Comparison of ENCODE assay signal across 1 cellular context in genomic region chr1:31422505-31423319, GRCh38.
TF ChIP-seq lines count a peak whose summit lies in the region.

No MANE protein-coding gene starts in this region.

TF ChIP-seq in GM23338, 12 proteins besides CTCF, POLR2A, EP300 and RAD21 (continued from another document):
- TF ChIP-seq, protein P1, sequence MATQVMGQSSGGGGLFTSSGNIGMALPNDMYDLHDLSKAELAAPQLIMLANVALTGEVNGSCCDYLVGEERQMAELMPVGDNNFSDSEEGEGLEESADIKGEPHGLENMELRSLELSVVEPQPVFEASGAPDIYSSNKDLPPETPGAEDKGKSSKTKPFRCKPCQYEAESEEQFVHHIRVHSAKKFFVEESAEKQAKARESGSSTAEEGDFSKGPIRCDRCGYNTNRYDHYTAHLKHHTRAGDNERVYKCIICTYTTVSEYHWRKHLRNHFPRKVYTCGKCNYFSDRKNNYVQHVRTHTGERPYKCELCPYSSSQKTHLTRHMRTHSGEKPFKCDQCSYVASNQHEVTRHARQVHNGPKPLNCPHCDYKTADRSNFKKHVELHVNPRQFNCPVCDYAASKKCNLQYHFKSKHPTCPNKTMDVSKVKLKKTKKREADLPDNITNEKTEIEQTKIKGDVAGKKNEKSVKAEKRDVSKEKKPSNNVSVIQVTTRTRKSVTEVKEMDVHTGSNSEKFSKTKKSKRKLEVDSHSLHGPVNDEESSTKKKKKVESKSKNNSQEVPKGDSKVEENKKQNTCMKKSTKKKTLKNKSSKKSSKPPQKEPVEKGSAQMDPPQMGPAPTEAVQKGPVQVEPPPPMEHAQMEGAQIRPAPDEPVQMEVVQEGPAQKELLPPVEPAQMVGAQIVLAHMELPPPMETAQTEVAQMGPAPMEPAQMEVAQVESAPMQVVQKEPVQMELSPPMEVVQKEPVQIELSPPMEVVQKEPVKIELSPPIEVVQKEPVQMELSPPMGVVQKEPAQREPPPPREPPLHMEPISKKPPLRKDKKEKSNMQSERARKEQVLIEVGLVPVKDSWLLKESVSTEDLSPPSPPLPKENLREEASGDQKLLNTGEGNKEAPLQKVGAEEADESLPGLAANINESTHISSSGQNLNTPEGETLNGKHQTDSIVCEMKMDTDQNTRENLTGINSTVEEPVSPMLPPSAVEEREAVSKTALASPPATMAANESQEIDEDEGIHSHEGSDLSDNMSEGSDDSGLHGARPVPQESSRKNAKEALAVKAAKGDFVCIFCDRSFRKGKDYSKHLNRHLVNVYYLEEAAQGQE (IDR thresholded peaks at IDR 0.05; ENCODE audit: unreplicated experiment): no peak
- TF ChIP-seq STAT1 (IDR thresholded peaks at IDR 0.05; ENCODE audit: unreplicated experiment) (no peak), EZH2 (IDR thresholded peaks at IDR 0.05; ENCODE audit: low read depth, unreplicated experiment) (no peak), POLR2AphosphoS5 (IDR thresholded peaks at IDR 0.05; ENCODE audit: low read depth) (no peak), CREB1 (CRISPR knock-in tag; IDR thresholded peaks at IDR 0.05; ENCODE audit: low read depth) (no peak), ZNF114 (CRISPR knock-in tag; IDR thresholded peaks at IDR 0.05) (no peak), NANOG (IDR thresholded peaks at IDR 0.05; ENCODE audit: borderline replicate concordance) (no peak), JUNB (IDR thresholded peaks at IDR 0.05; ENCODE audit: unreplicated experiment) (no peak), ZNF331 (CRISPR knock-in tag; IDR thresholded peaks at IDR 0.05; ENCODE audit: low read depth) (no peak), EZH2phosphoT487 (IDR thresholded peaks at IDR 0.05; ENCODE audit: unreplicated experiment) (no peak)
